11 cellular contexts compared by ENCODE assay signal in the genomic region with DNA sequence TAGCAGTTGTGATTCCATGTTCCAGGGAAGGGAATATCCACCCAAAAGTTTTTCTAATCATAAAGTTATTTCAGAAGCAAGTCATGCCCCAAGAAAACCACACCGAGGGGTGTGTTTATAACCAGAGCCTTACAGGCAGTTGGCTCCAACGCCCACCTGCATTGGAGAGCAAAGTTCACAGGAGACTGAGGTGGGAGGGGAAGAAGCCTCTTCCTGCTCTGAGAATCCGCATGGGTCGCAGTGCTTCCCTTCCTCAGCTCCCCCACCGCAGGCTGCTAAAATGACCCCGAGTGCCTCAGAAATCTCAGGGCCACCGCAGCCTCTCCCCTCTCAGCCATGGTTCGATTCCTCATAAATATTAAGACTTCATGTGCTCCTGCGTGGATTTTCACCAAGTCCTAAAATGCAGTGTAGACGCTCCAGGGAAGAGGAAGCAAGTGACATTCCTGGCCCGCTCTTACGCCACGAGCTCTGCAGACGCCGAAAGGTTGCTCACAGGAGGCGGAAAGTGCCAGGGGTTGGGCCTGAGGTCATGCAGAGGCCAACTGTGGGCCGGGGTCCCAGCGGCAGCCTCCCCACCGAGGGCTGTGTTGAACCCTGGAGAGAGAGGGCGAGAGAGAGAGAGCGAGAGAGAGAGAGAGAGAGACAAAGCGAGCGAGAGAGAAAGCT. TPM values are rescaled to one million over a fixed set of nuclear protein-coding genes. Genes with fewer than 3 reads are reported as not detected.
DNase-seq lines count a peak whose midpoint lies in the region; ATAC-seq and TF ChIP-seq lines count a peak whose summit lies in the region.
"Had no signal": no experiment of that assay in that cellular context is flagged by ENCODE, and none has a peak within 500 bp of the region (broad histone marks: within the 10 kb centered on the region; RNA-seq: fewer than 3 reads in every experiment).

No MANE protein-coding gene starts in this region.

- no peaks in the 10 kb centered on the region for H3K36me3 ChIP-seq in adipocyte (ENCODE audit: control insufficient read depth, insufficient read depth, low read length, severe bottlenecking)

- H3K4me3 Mint-ChIP-seq in naive thymus-derived CD8-positive, alpha-beta T cell = peak overlapping the region in 9 of 10 donors; percentile 37 to 69 (median 50)
- no peak overlapping the region for H3K4me3 Mint-ChIP-seq in glutamatergic neuron (ENCODE audit: unreplicated experiment)
- no peak overlapping the region for H3K4me3 Mint-ChIP-seq in natural killer cell
- H3K4me3 Mint-ChIP-seq: activated B cell treated with CpG ODN at 0.5 μM for 24 hours had no signal

- peak; percentile 34 for DNase-seq in stimulated activated CD4-positive, alpha-beta T cell treated with anti-CD3 and anti-CD28 coated beads, Interleukin-1b, Interleukin-23, amount 100 ng/mL, for 48 hours
- no peak for DNase-seq in stimulated activated CD4-positive, alpha-beta T cell treated with anti-CD3 and anti-CD28 coated beads, Interleukin-2, amount 100 ng/mL, for 24 hours
- no peak for DNase-seq in adipocyte (ENCODE audit: low read depth)
- DNase-seq in naive thymus-derived CD8-positive, alpha-beta T cell = peak in 3 of 10 donors; percentile 27 to 61 (median 29)
- DNase-seq in glutamatergic neuron = no peak
- no peak for DNase-seq in natural killer cell
- DNase-seq: activated B cell treated with CpG ODN at 0.5 μM for 24 hours, midbrain, NCI-H510A had no signal

- POLR2A ChIA-PET in naive thymus-derived CD8-positive, alpha-beta T cell (lab: Charles Lee) = no interaction called here

- peak overlapping the region; percentile 42 for H3K9ac ChIP-seq in adipocyte (ENCODE audit: low read length)

- no peak for TF ChIP-seq POLR2A in GM18505 (IDR thresholded peaks at IDR 0.05; ENCODE audit: borderline replicate concordance, extremely low read depth, insufficient read depth, insufficient read length)

- no peak overlapping the region for H3K4me3 ChIP-seq in adipocyte (ENCODE audit: low read length)

- H3K36me3 Mint-ChIP-seq in naive thymus-derived CD8-positive, alpha-beta T cell = peaks cover 0 to 3% (median 0%) of the 10 kb centered on the region in 3 donors
- H3K36me3 Mint-ChIP-seq in glutamatergic neuron (ENCODE audit: unreplicated experiment) (peaks cover 3% of the 10 kb centered on the region), natural killer cell (no peaks in the 10 kb centered on the region)

- intact Hi-C loops in natural killer cell (cut with micrococcal nuclease) = no loop called here

- H3K27ac Mint-ChIP-seq in naive thymus-derived CD8-positive, alpha-beta T cell = peak overlapping the region in 3 of 10 donors; percentile 38 to 61 (median 45)
- H3K27ac Mint-ChIP-seq in glutamatergic neuron (ENCODE audit: unreplicated experiment) (no peak overlapping the region), natural killer cell (no peak overlapping the region)
- H3K27ac Mint-ChIP-seq: activated B cell treated with CpG ODN at 0.5 μM for 24 hours had no signal

- peak in 1 of 2 donors; percentile 65 for ATAC-seq in naive thymus-derived CD8-positive, alpha-beta T cell
- ATAC-seq in GM18505 (IDR thresholded peaks at IDR 0.05; ENCODE audit: unreplicated experiment) = no peak
- ATAC-seq in GM19467 (IDR thresholded peaks at IDR 0.05; ENCODE audit: unreplicated experiment) = no peak
- no peak for ATAC-seq in natural killer cell

- H3K27me3 ChIP-seq in adipocyte (replicated peaks; ENCODE audit: control insufficient read depth, insufficient read depth, low read length) = no peaks in the 10 kb centered on the region

- peaks cover 3% of the 10 kb centered on the region for H3K9me3 ChIP-seq in adipocyte (ENCODE audit: control insufficient read depth, low read length)

- peaks cover 20 to 57% (median 49%) of the 10 kb centered on the region in 4 donors for H3K4me1 Mint-ChIP-seq in naive thymus-derived CD8-positive, alpha-beta T cell
- H3K4me1 Mint-ChIP-seq in glutamatergic neuron (ENCODE audit: low read depth, unreplicated experiment) = peaks cover 13% of the 10 kb centered on the region
- peaks cover 50 to 63% of the 10 kb centered on the region in 2 donors for H3K4me1 Mint-ChIP-seq in natural killer cell

- peaks cover 59% of the 10 kb centered on the region for H3K4me1 ChIP-seq in adipocyte (ENCODE audit: control insufficient read depth, insufficient read depth, low read length)

- TF ChIP-seq CTCF in glutamatergic neuron (IDR thresholded peaks at IDR 0.05; ENCODE audit: partially characterized antibody, unreplicated experiment) (no peak), natural killer cell (IDR thresholded peaks at IDR 0.05) (no peak)

- H3K9me3 Mint-ChIP-seq in naive thymus-derived CD8-positive, alpha-beta T cell = peaks cover 0 to 4% (median 0%) of the 10 kb centered on the region in 9 donors
- H3K9me3 Mint-ChIP-seq in glutamatergic neuron (ENCODE audit: unreplicated experiment) (peaks cover 12% of the 10 kb centered on the region), natural killer cell (peaks cover 0 to 2% of the 10 kb centered on the region in 2 donors)
- H3K9me3 Mint-ChIP-seq: activated B cell treated with CpG ODN at 0.5 μM for 24 hours had no signal

- H3K27me3 Mint-ChIP-seq in naive thymus-derived CD8-positive, alpha-beta T cell = peaks cover 0 to 4% (median 3%) of the 10 kb centered on the region in 5 donors
- H3K27me3 Mint-ChIP-seq in glutamatergic neuron (ENCODE audit: unreplicated experiment) (peaks cover 6% of the 10 kb centered on the region), natural killer cell (ENCODE audit: low read depth in 2 of 2) (peaks cover 5 to 7% of the 10 kb centered on the region in 2 donors)

RNA-seq across cellular contexts. Expression of a gene that starts 13.4 kb away (rescaled TPM):
- 1 to 10 TPM; 1.5 TPM for total RNA-seq in naive thymus-derived CD8-positive, alpha-beta T cell
- polyA plus RNA-seq in naive thymus-derived CD8-positive, alpha-beta T cell = 1 to 10 TPM in 2 of 3 donors, under 1 TPM in 1; 0.44 to 1.7 (median 1.2) TPM
- total RNA-seq in glutamatergic neuron (ENCODE audit: unreplicated experiment) = 78.6 TPM
- total RNA-seq in natural killer cell = 1 to 10 TPM in 2 of 3 donors, under 1 TPM in 1; 0.82 to 3.0 (median 1.5) TPM

RNA-seq across cellular contexts. Expression of a gene that starts 44.7 kb away (rescaled TPM):
- total RNA-seq in naive thymus-derived CD8-positive, alpha-beta T cell = 10 to 100 TPM; 18.7 to 18.9 TPM
- 10 to 100 TPM in 2 of 3 donors, 1 to 10 TPM in 1; 8.5 to 14.9 (median 11.0) TPM for polyA plus RNA-seq in naive thymus-derived CD8-positive, alpha-beta T cell
- total RNA-seq in glutamatergic neuron (ENCODE audit: unreplicated experiment) = 5.0 TPM
- total RNA-seq in natural killer cell = 10 to 100 TPM; 24.3 to 37.1 (median 31.2) TPM

Comparison
In these comparisons a context has a peak if more than half of its experiments do, and no peak if none do; other contexts are left out.
1. H3K4me3 Mint-ChIP-seq: peak in naive thymus-derived CD8-positive, alpha-beta T cell (9 of 10); none in glutamatergic neuron (single experiment) and natural killer cell (single experiment).
2. RNA of a gene that starts 13.4 kb away (total RNA-seq): 78.6 TPM in glutamatergic neuron (single experiment); 1.5 TPM in naive thymus-derived CD8-positive, alpha-beta T cell and 0.82 to 3.0 TPM in natural killer cell; every median in the first group is over 10 times any median in the second.